ENCODE assay signal across 8 cellular contexts in genomic region chrX:48522291-48522690, GRCh38. TPM values are rescaled to one million over a fixed set of nuclear protein-coding genes. Genes with fewer than 3 reads are reported as not detected.
DNase-seq lines count a peak whose midpoint lies in the region; ATAC-seq and TF ChIP-seq lines count a peak whose summit lies in the region.

No MANE protein-coding gene starts in this region.

- H3K27ac ChIP-seq in SJSA1 (no peak overlapping the region), psoas muscle (peak overlapping the region; percentile 5)

- H3K27me3 ChIP-seq in SJSA1 (replicated peaks) (no peaks in the 10 kb centered on the region), psoas muscle (ENCODE audit: insufficient read depth in 3 of 3, low read length in 2 of 3) (no peaks in the 10 kb centered on the region)

- H3K36me3 ChIP-seq in SJSA1: peaks cover 9% of the 10 kb centered on the region; the same call in 1 of the 2 replicates
- peaks cover 0 to 7% of the 10 kb centered on the region in 2 donors for H3K36me3 ChIP-seq in psoas muscle (ENCODE audit: insufficient read depth in 1 of 2, low read depth in 1 of 2)

- no peak for TF ChIP-seq CTCF in GM12864 (IDR thresholded peaks at IDR 0.05; ENCODE audit: low read depth, low read length, missing control alignments)
- TF ChIP-seq CTCF in fibroblast of the aortic adventitia (IDR thresholded peaks at IDR 0.05; ENCODE audit: insufficient read depth, low read length): no peak
- no peak for TF ChIP-seq CTCF in psoas muscle (IDR thresholded peaks at IDR 0.05)

- H3K4me3 ChIP-seq in GM12864 (ENCODE audit: low read depth, low read length) (peak overlapping the region; percentile 93), SJSA1 (peak overlapping the region; percentile 50), fibroblast of the aortic adventitia (ENCODE audit: low read depth, low read length) (peak overlapping the region; percentile 71), psoas muscle (peak overlapping the region; percentile 70)

- ATAC-seq in psoas muscle (peak in 2 of 4 donors; percentile 13 to 30), HG03571 (IDR thresholded peaks at IDR 0.05; ENCODE audit: unreplicated experiment) (no peak)

- H3K4me1 ChIP-seq in SJSA1 (replicated peaks): no peaks in the 10 kb centered on the region
- H3K4me1 ChIP-seq in psoas muscle: no peaks in the 10 kb centered on the region

- intact Hi-C loops in psoas muscle (cut with DNase I): no loop called here

- DNase-seq in GM12864 (ENCODE audit: low read depth) (no peak), SJSA1 (ENCODE audit: low read depth in 1 of 2, low spot score in 2 of 2) (peak in 1 of 2 experiments; percentile 11), fibroblast of the aortic adventitia (ENCODE audit: low read depth) (no peak), psoas muscle (no peak), EL (no peak), ureter (ENCODE audit: low spot score) (no peak)
- DNase-seq in stimulated activated naive CD4-positive, alpha-beta T cell (lab: John Stamatoyannopoulos, UW): no peak

- WGBS in psoas muscle, 3 donors: 10 to 43% (median 14%) methylated on average over 8 to 10 of the region's 10 CpGs

- H3K9me3 ChIP-seq in SJSA1 (replicated peaks): no peaks in the 10 kb centered on the region
- H3K9me3 ChIP-seq in psoas muscle: no peaks in the 10 kb centered on the region

RNA-seq across cellular contexts. Expression of gene EBP, which starts 0.7 kb away (rescaled TPM):
- total RNA-seq in SJSA1 (2014; rRNA removed; shearing (Covaris generic)): 76.1 and 101 TPM in 2 replicates
- 30.7 and 49.2 TPM in 2 replicates for total RNA-seq in fibroblast of the aortic adventitia (ENCODE audit: low replicate concordance)
- total RNA-seq in psoas muscle: 1 to 10 TPM; 3.8 to 8.1 (median 6.4) TPM
- 10 to 100 TPM in 1 of 3 donors, 1 to 10 TPM in 2; 8.7 to 11.9 (median 9.7) TPM for polyA plus RNA-seq in psoas muscle
- total RNA-seq in ureter: 60.0 TPM

RNA-seq across cellular contexts. Expression of gene PORCN, which starts 13.5 kb away (rescaled TPM):
- total RNA-seq in SJSA1 (2014; rRNA removed; shearing (Covaris generic)): 13.3 and 25.2 TPM in 2 replicates
- 9.1 and 10.1 TPM in 2 replicates for total RNA-seq in fibroblast of the aortic adventitia (ENCODE audit: low replicate concordance)
- total RNA-seq in psoas muscle: 1 to 10 TPM; 4.8 to 9.2 (median 7.6) TPM
- polyA plus RNA-seq in psoas muscle: 10 to 100 TPM in 1 of 3 donors, 1 to 10 TPM in 2; 8.4 to 12.2 (median 8.7) TPM
- 12.7 TPM for total RNA-seq in ureter

RNA-seq across cellular contexts. Expression of gene TBC1D25, which starts 17.2 kb away (rescaled TPM):
- total RNA-seq in SJSA1 (2014; rRNA removed; shearing (Covaris generic)): 6.5 and 24.1 TPM in 2 replicates
- total RNA-seq in fibroblast of the aortic adventitia (ENCODE audit: low replicate concordance) (8.0 and 10.1 TPM in 2 replicates), psoas muscle (10 to 100 TPM; 10.5 to 18.4 (median 16.9) TPM), ureter (12.2 TPM)
- polyA plus RNA-seq in psoas muscle: 10 to 100 TPM in 1 of 3 donors, 1 to 10 TPM in 2; 9.3 to 12.1 (median 9.4) TPM

RNA-seq across cellular contexts. Expression of gene FTSJ1, which starts 46.3 kb away (rescaled TPM):
- 67.5 and 122 TPM in 2 replicates for total RNA-seq in SJSA1 (2014; rRNA removed; shearing (Covaris generic))
- total RNA-seq in fibroblast of the aortic adventitia (ENCODE audit: low replicate concordance) (22.7 and 55.0 TPM in 2 replicates), psoas muscle (10 to 100 TPM; 14.5 to 26.8 (median 21.2) TPM), ureter (42.7 TPM)
- polyA plus RNA-seq in psoas muscle: 10 to 100 TPM; 26.7 to 48.4 (median 46.4) TPM

RNA-seq across cellular contexts. Expression of gene RBM3, which starts 52.0 kb away (rescaled TPM):
- 228 and 314 TPM in 2 replicates for total RNA-seq in SJSA1 (2014; rRNA removed; shearing (Covaris generic))
- total RNA-seq in fibroblast of the aortic adventitia (ENCODE audit: low replicate concordance): 125 and 463 TPM in 2 replicates
- 100 to 1,000 TPM in 2 of 4 donors, 10 to 100 TPM in 2; 15.9 to 206 (median 83.2) TPM for total RNA-seq in psoas muscle
- 100 to 1,000 TPM in 1 of 3 donors, 10 to 100 TPM in 2; 26.4 to 137 (median 68.9) TPM for polyA plus RNA-seq in psoas muscle
- total RNA-seq in ureter: 364 TPM
